Comparison of ENCODE assay signal across 11 cellular contexts in the genomic region with DNA sequence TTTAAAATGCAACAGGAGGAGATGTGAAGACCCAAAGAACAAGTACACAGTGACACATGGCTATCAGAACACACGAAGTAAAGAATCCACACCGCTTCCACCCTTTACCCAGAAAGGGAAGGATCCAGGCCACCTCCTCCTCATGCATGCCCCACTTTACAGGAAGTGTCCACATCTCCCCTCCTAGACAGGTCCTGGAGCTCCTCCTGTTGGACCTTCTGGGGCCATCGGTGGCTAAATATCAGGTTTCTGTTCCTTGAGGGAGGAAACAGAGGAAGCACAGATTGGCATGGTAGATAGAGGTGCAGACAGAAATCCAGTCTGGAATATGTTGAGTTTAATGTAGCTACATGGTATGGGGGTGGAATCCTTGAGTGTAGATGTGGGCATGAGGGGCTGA. TPM values are rescaled to one million over a fixed set of nuclear protein-coding genes. Genes with fewer than 3 reads are reported as not detected.
DNase-seq lines count a peak whose midpoint lies in the region; ATAC-seq and TF ChIP-seq lines count a peak whose summit lies in the region.
"Had no signal": no experiment of that assay in that cellular context is flagged by ENCODE, and none has a peak within 500 bp of the region (broad histone marks: within the 10 kb centered on the region; RNA-seq: fewer than 3 reads in every experiment).

No MANE protein-coding gene starts in this region.

- H3K27me3 ChIP-seq in right lobe of liver, result no peaks in the 10 kb centered on the region

- 55% methylated on average over 3 of the region's 3 CpGs for WGBS in right lobe of liver (ENCODE audit: insufficient coverage, low coverage, low lambda C conversion rate, missing lambda C conversion rate)

- H3K36me3 ChIP-seq in right lobe of liver, result no peaks in the 10 kb centered on the region

- H3K4me3 ChIP-seq in astrocyte of the spinal cord (ENCODE audit: low read depth, low read length) (no peak overlapping the region), right lobe of liver (no peak overlapping the region)

- in situ Hi-C loops in astrocyte of the spinal cord (cut with HindIII; ENCODE audit: low sequenced_read_pairs), result no loop called here

- no peaks in the 10 kb centered on the region for H3K4me1 ChIP-seq in right lobe of liver

- ATAC-seq in right lobe of liver, result peak; percentile 23 to 64 (median 56)
- ATAC-seq in esophagus mucosa, result no peak
- ATAC-seq in GM21528 (IDR thresholded peaks at IDR 0.05; ENCODE audit: low FRiP score, unreplicated experiment), result no peak
- ATAC-seq in GM19397 (IDR thresholded peaks at IDR 0.05; ENCODE audit: unreplicated experiment), result no peak
- ATAC-seq: stimulated activated naive CD8-positive, alpha-beta T cell treated with anti-CD3 and anti-CD28 coated beads, Interleukin-15, amount 100 ng/mL, for 72 hours had no signal

- intact Hi-C loops in right lobe of liver (cut with DNase I), result loop anchor here in 1 of 2 donors (10.0 kb wide), 1 partner anchor 80 kb away; no protein-coding TSS in a partner anchor

- no peak overlapping the region for H3K27ac ChIP-seq in right lobe of liver

- peak; percentile 42 for DNase-seq in EL
- DNase-seq in LHCN-M2 (ENCODE audit: low read depth), result peak; percentile 38
- DNase-seq in astrocyte of the spinal cord (ENCODE audit: low read depth, low spot score), result peak; percentile 41
- DNase-seq in right lobe of liver, result no peak
- no peak for DNase-seq in GM20000 (ENCODE audit: low spot score)
- DNase-seq: central memory CD4-positive, alpha-beta T cell; kidney glomerular epithelial cell; stimulated activated naive CD8-positive, alpha-beta T cell treated with anti-CD3 and anti-CD28 coated beads, Interleukin-15, amount 100 ng/mL, for 72 hours had no signal

- TF ChIP-seq POLR2A in right lobe of liver (IDR thresholded peaks at IDR 0.05), result no peak

- H3K9me3 ChIP-seq in right lobe of liver, result no peaks in the 10 kb centered on the region

- TF ChIP-seq CTCF in astrocyte of the spinal cord (IDR thresholded peaks at IDR 0.05; ENCODE audit: low read depth, low read length), result peak; percentile 57
- TF ChIP-seq CTCF in right lobe of liver (IDR thresholded peaks at IDR 0.05), result peak in 1 of 4 donors; percentile 6
- no peak for TF ChIP-seq CTCF in GM20000 (IDR thresholded peaks at IDR 0.05; ENCODE audit: extremely low read depth, missing control alignments)

RNA-seq across cellular contexts. Expression of a gene that starts 10.9 kb away (rescaled TPM):
- total RNA-seq in LHCN-M2 (2014; rRNA removed) (4.2 and 5.2 TPM in 2 replicates), right lobe of liver (10 to 100 TPM in 1 of 6 experiments, 1 to 10 TPM in 5; 3.6 to 16.0 (median 7.1) TPM), esophagus mucosa (4.8 TPM)
- 2.4 TPM for polyA plus RNA-seq in LHCN-M2 (2012)

RNA-seq across cellular contexts. Expression of a gene that starts 49.4 kb away (rescaled TPM):
- total RNA-seq in LHCN-M2 (2014; rRNA removed) (8.6 TPM in 2 replicates), right lobe of liver (1 to 10 TPM; 1.8 to 3.3 (median 2.4) TPM), esophagus mucosa (2.7 TPM)
- polyA plus RNA-seq in LHCN-M2 (2012), result 3.5 TPM

Comparison
In these comparisons a context has a peak if more than half of its experiments do, and no peak if none do; other contexts are left out.
1. DNase-seq: peak in EL (single experiment), LHCN-M2 (single experiment) and astrocyte of the spinal cord (single experiment); none in right lobe of liver (0 of 3) and GM20000 (single experiment).
2. ATAC-seq: peak in right lobe of liver (4 of 4); none in esophagus mucosa (single experiment), GM21528 (single experiment) and GM19397 (single experiment).